In the genomic region with DNA sequence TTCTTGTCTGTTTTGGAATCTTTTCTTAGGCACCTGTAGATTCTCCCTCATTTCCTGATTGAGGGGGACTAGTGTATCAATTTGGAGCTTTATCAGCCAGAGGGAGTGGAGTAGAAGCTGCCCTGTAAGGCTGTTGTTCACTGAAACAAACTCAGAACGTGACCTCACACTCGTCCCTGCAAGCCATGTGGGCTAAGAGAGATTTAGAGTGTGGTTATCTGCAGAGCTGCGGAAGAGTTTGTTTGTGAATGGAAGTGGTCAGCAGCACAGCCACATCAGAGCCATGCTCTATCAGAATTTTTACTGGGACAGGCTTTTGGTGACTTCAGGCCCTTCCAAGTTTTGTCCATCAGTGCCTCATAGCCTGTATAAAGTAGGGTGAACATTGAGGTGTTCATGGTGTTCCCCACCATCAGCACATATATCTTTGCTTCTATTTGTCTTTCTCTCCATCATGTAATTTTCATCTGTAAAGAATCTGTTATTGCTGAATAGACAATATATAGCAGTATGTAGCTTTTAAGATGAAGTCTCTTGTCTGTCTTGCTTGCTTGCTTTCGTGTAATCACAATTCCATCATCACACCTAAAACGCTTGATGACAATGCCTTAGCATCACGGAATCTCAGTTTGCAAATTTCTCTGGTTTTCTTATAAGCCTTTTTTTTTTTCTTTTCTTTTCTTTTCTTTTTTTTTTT, we compare ENCODE assay signal across 17 cellular contexts. TPM values are rescaled to one million over a fixed set of nuclear protein-coding genes. Genes with fewer than 3 reads are reported as not detected.
DNase-seq lines count a peak whose midpoint lies in the region; ATAC-seq, FAIRE-seq and TF ChIP-seq lines count a peak whose summit lies in the region.
"Had no signal": no experiment of that assay in that cellular context is flagged by ENCODE, and none has a peak within 500 bp of the region (broad histone marks: within the 10 kb centered on the region; RNA-seq: fewer than 3 reads in every experiment).

No MANE protein-coding gene starts in this region.

- H3F3A ChIP-seq in GM23338 (replicated peaks; ENCODE audit: low read depth) = no peaks in the 10 kb centered on the region; the same call in 1 of the 2 replicates
- H3F3A ChIP-seq in neural progenitor cell (ENCODE audit: low read depth) = peaks cover 11% of the 10 kb centered on the region

- H3K36me3 ChIP-seq in GM23338 (ENCODE audit: insufficient read depth) (no peaks in the 10 kb centered on the region; the same call in 1 of the 2 replicates), H1 (ENCODE audit: control insufficient read depth in 2 of 4, insufficient read depth in 4 of 4, low read length in 3 of 4) (peaks cover 0 to 13% (median 6%) of the 10 kb centered on the region in 4 experiments; a peak in 3 of 8 replicates), neural progenitor cell (no peaks in the 10 kb centered on the region)

- TF ChIP-seq POLR2A in H1 (IDR thresholded peaks at IDR 0.05; ENCODE audit: control extremely low read depth in 1 of 2, low read depth in 2 of 2, low read length in 2 of 2) = no peak

- no peak overlapping the region for H2BK15ac ChIP-seq in H1 (ENCODE audit: low read length)

- no peaks in the 10 kb centered on the region; a peak in 2 of 4 replicates for H3K9me3 ChIP-seq in H1 (ENCODE audit: insufficient read depth in 2 of 2, low read depth in 1 of 2, low read length in 1 of 2)
- no peaks in the 10 kb centered on the region for H3K9me3 ChIP-seq in neural progenitor cell (ENCODE audit: low read depth)

- H3K4me3 Mint-ChIP-seq in GM23338 (no peak overlapping the region), neural progenitor cell (no peak overlapping the region)
- H3K4me3 Mint-ChIP-seq: CD4-positive, CD25-positive, alpha-beta regulatory T cell had no signal

- H3K9ac ChIP-seq in H1 (replicated peaks in 1 of 4; ENCODE audit: extremely low read depth in 1 of 4, low read depth in 3 of 4, low read length in 3 of 4) (peak overlapping the region in 1 of 4 experiments; percentile 34; a peak in 1 of 7 replicates), neural progenitor cell (no peak overlapping the region)

- H3K4me1 ChIP-seq in GM23338 (ENCODE audit: insufficient read depth) (peaks cover 10% of the 10 kb centered on the region), H1 (replicated peaks in 1 of 4; ENCODE audit: control insufficient read depth in 3 of 4, insufficient read depth in 4 of 4, low read length in 3 of 4) (peaks cover 0 to 7% (median 3%) of the 10 kb centered on the region in 4 experiments; a peak in 3 of 7 replicates), neural progenitor cell (peaks cover 18% of the 10 kb centered on the region)

- H2BK5ac ChIP-seq in H1 (ENCODE audit: low read depth, low read length) = no peak overlapping the region

- H3K27me3 Mint-ChIP-seq in GM23338 (ENCODE audit: insufficient read depth, low read depth, poor library complexity) = peaks cover 2% of the 10 kb centered on the region
- H3K27me3 Mint-ChIP-seq in neural progenitor cell (ENCODE audit: insufficient read depth, low read depth) = no peaks in the 10 kb centered on the region
- H3K27me3 Mint-ChIP-seq: CD4-positive, CD25-positive, alpha-beta regulatory T cell had no signal

- no peak overlapping the region for H4K8ac ChIP-seq in H1 (ENCODE audit: extremely low read depth, insufficient read depth, low read length)

- POLR2A ChIA-PET in H1 (lab: Charles Lee; ENCODE audit: partially characterized antibody) = no interaction called here

- H3K4me1 Mint-ChIP-seq in GM23338 (peaks cover 15% of the 10 kb centered on the region), neural progenitor cell (peaks cover 23% of the 10 kb centered on the region)

- no peak overlapping the region for H3K18ac ChIP-seq in H1 (ENCODE audit: extremely low read depth, low read length)

- H2AFZ ChIP-seq in GM23338 = no peak overlapping the region
- H2AFZ ChIP-seq in H1 (ENCODE audit: low read length) = no peak overlapping the region
- no peak overlapping the region for H2AFZ ChIP-seq in neural progenitor cell (replicated peaks)

- no peaks in the 10 kb centered on the region for H3K23me2 ChIP-seq in H1 (ENCODE audit: low read depth, low read length)

- H3K79me1 ChIP-seq in H1 (ENCODE audit: low read depth, low read length) = peaks cover 5% of the 10 kb centered on the region; the same call in 1 of the 2 replicates

- no peak for DNase-seq in GM23338 (ENCODE audit: low spot score)
- DNase-seq in MV-4-11 (lab: John Stamatoyannopoulos, UW) = peak; percentile 16
- DNase-seq in H1 (ENCODE audit: low read depth in 1 of 2, low spot score in 2 of 2) = no peak
- no peak for DNase-seq in neural progenitor cell (ENCODE audit: low spot score)
- DNase-seq: EL, GF-D8, NCI-H1694, NCI-H2081 treated with DMSO at 0.1 percent for 48 hours, NCI-H2171 treated with DMSO at 0.1 percent for 48 hours, NCI-H446 had no signal

- H2BK120ac ChIP-seq in H1 (replicated peaks; ENCODE audit: low read depth, low read length) = no peak overlapping the region

- no peaks in the 10 kb centered on the region for H3K9me3 Mint-ChIP-seq in GM23338
- no peaks in the 10 kb centered on the region for H3K9me3 Mint-ChIP-seq in neural progenitor cell
- H3K9me3 Mint-ChIP-seq: CD4-positive, CD25-positive, alpha-beta regulatory T cell had no signal

- H3K79me2 ChIP-seq in GM23338 (replicated peaks; ENCODE audit: insufficient read depth) (no peaks in the 10 kb centered on the region; the same call in 1 of the 2 replicates), H1 (ENCODE audit: control insufficient read depth in 1 of 2, insufficient read depth in 2 of 2, low read length in 2 of 2) (no peaks in the 10 kb centered on the region), neural progenitor cell (ENCODE audit: low read depth) (peaks cover 8% of the 10 kb centered on the region)

- no peak overlapping the region for H3K56ac ChIP-seq in H1 (replicated peaks; ENCODE audit: insufficient read length, low read depth, low read length)

- no peak overlapping the region for H3K23ac ChIP-seq in H1 (ENCODE audit: insufficient read length)

- CTCF ChIA-PET in H1 (lab: Charles Lee; ENCODE audit: partially characterized antibody) = interaction anchor here (0.5 to 1.1 kb wide), 4 partner anchors 11 to 221 kb away, joined by 3 read pairs; no protein-coding TSS in a partner anchor

- no peak overlapping the region for H3K14ac ChIP-seq in H1 (ENCODE audit: insufficient read length)

- no peak overlapping the region for H2BK12ac ChIP-seq in H1 (ENCODE audit: low read depth, low read length)

- peak; percentile 66 for FAIRE-seq in H1 (lab: Jason Lieb, UNC)
- FAIRE-seq: H54 had no signal

- H3K36me3 Mint-ChIP-seq in GM23338 (ENCODE audit: low read depth) = peaks cover 22% of the 10 kb centered on the region
- peaks cover 10% of the 10 kb centered on the region for H3K36me3 Mint-ChIP-seq in neural progenitor cell

- H3K4me3 ChIP-seq in GM23338 (no peak overlapping the region), H1 (ENCODE audit: extremely low read depth in 1 of 4, insufficient read depth in 2 of 4, low read depth in 3 of 4, low read length in 4 of 4) (no peak overlapping the region), neural progenitor cell (no peak overlapping the region)

- 73% methylated on average over 6 of the region's 6 CpGs; no CpG with 5 or more reads in 1 of the 2 experiments for WGBS in H1 (ENCODE audit: extremely low coverage in 1 of 2, insufficient coverage in 1 of 2, insufficient read length in 1 of 2, insufficient replicate concordance in 2 of 2, low coverage in 1 of 2, low lambda C conversion rate in 2 of 2, missing lambda C conversion rate in 1 of 2), 2 experiments

- no peak overlapping the region for H3K27ac Mint-ChIP-seq in GM23338
- H3K27ac Mint-ChIP-seq in neural progenitor cell = no peak overlapping the region
- H3K27ac Mint-ChIP-seq: CD4-positive, CD25-positive, alpha-beta regulatory T cell had no signal

- TF ChIP-seq CTCF in GM23338 (conservative IDR thresholded peaks at IDR 0.05; ENCODE audit: low read depth in 2 of 2) (no peak), H1 (IDR thresholded peaks at IDR 0.05; ENCODE audit: control extremely low read depth in 1 of 3, insufficient read depth in 1 of 3, low read depth in 1 of 3, low read length in 3 of 3) (no peak), neural progenitor cell (IDR thresholded peaks at IDR 0.05) (no peak)

- no peak overlapping the region for H4K5ac ChIP-seq in H1 (ENCODE audit: insufficient read length, low read depth, low read length)

- TF ChIP-seq EP300 in H1 (IDR thresholded peaks at IDR 0.05; ENCODE audit: borderline replicate concordance in 1 of 2, low read depth in 2 of 2, low read length in 2 of 2) = no peak

- no peak overlapping the region for H3K4ac ChIP-seq in H1 (replicated peaks; ENCODE audit: insufficient read length, low read depth, low read length)

- H3K9me2 ChIP-seq in GM23338 (ENCODE audit: insufficient read depth) = no peaks in the 10 kb centered on the region

- H4K20me1 ChIP-seq in GM23338 (replicated peaks; ENCODE audit: insufficient read depth) (no peaks in the 10 kb centered on the region; the same call in 1 of the 2 replicates), H1 (replicated peaks in 1 of 2; ENCODE audit: control insufficient read depth in 1 of 2, insufficient read depth in 2 of 2, low read length in 2 of 2) (peaks cover 0 to 5% of the 10 kb centered on the region in 2 experiments), neural progenitor cell (ENCODE audit: low read depth) (peaks cover 10% of the 10 kb centered on the region)

- H3K27ac ChIP-seq in GM23338 (ENCODE audit: low read depth) (peak overlapping the region; percentile 75), H1 (ENCODE audit: low read depth, low read length) (no peak overlapping the region), neural progenitor cell (no peak overlapping the region)
- H3K27ac ChIP-seq: HL-60 had no signal

- H3K4me2 ChIP-seq in GM23338 = peak overlapping the region; percentile 9; the same call in 1 of the 2 replicates
- no peak overlapping the region for H3K4me2 ChIP-seq in H1 (ENCODE audit: insufficient read depth in 1 of 2, low read depth in 2 of 2, low read length in 2 of 2)
- H3K4me2 ChIP-seq in neural progenitor cell = peak overlapping the region; percentile 52

- H3K27me3 ChIP-seq in GM23338 (ENCODE audit: insufficient read depth) (no peaks in the 10 kb centered on the region), H1 (replicated peaks in 1 of 4; ENCODE audit: control insufficient read depth in 3 of 4, extremely low read depth in 1 of 4, insufficient read depth in 3 of 4, low read length in 3 of 4) (no peaks in the 10 kb centered on the region), neural progenitor cell (no peaks in the 10 kb centered on the region)

- ATAC-seq in GM23338 (peak; percentile 31; the same call in 1 of the 3 replicates), GM19463 (IDR thresholded peaks at IDR 0.05; ENCODE audit: unreplicated experiment) (no peak), HG03108 (IDR thresholded peaks at IDR 0.05; ENCODE audit: unreplicated experiment) (no peak), GM19452 (IDR thresholded peaks at IDR 0.05; ENCODE audit: unreplicated experiment) (no peak)
- ATAC-seq: Right ventricle myocardium inferior had no signal

- no peak for TF ChIP-seq RAD21 in H1 (IDR thresholded peaks at IDR 0.05 in 1 of 2, conservative IDR thresholded peaks at IDR 0.05 in 1 of 2; ENCODE audit: low read depth in 2 of 2, low read length in 2 of 2)

- no peak overlapping the region for H2BK20ac ChIP-seq in H1 (ENCODE audit: low read length)

- no peak overlapping the region for H2AK5ac ChIP-seq in H1 (ENCODE audit: low read depth, low read length)

- H4K91ac ChIP-seq in H1 (replicated peaks; ENCODE audit: insufficient read length, low read length) = no peak overlapping the region

RNA-seq across cellular contexts. Expression of a gene that starts 37.0 kb away (rescaled TPM):
- 47.1 and 51.8 TPM in 2 replicates for total RNA-seq in GM23338 (2014; rRNA removed; shearing (Covaris generic))
- polyA plus RNA-seq in GM23338 (2016; fragmentation: Nextera tagmentation; extraction: Ambion mirVana) = 8.9 and 13.4 TPM in 2 replicates
- 54.4 and 55.9 TPM in 2 replicates for total RNA-seq in H1 (2021; fragmentation: NEBNext Ultra II Directional; extraction: Animal tissue kit (Norgen Biotek cat#: 25700))
- polyA plus RNA-seq in H1 (2011; rRNA removed) = 25.0 and 25.6 TPM in 2 replicates
- polyA plus RNA-seq in H1 (2011; cell fraction: cytosol; rRNA removed) = 29.3 TPM
- 80.2 TPM for polyA plus RNA-seq in H1 (2011; cell fraction: nucleus; rRNA removed)
- 29.2 to 38.6 TPM (median 33.3 TPM) in 4 replicates for polyA plus RNA-seq in H1 (2012, experiment 1 of 2)
- 12.9 TPM for polyA plus RNA-seq in H1 (2012, experiment 2 of 2)
- 35.2 TPM for polyA plus RNA-seq in H1 (2013, experiment 1 of 2)
- 31.9 TPM for polyA plus RNA-seq in H1 (2013, experiment 2 of 2)
- polyA minus RNA-seq in H1 (2011; rRNA and poly(A)+ RNA removed) = 75.5 and 85.7 TPM in 2 replicates
- 25.6 TPM for polyA minus RNA-seq in H1 (2011; cell fraction: cytosol; rRNA and poly(A)+ RNA removed)
- polyA minus RNA-seq in H1 (2011; cell fraction: nucleus; rRNA and poly(A)+ RNA removed) = 82.2 TPM
- total RNA-seq in neural progenitor cell (ENCODE audit: low replicate concordance) = 24.8 and 30.9 TPM in 2 replicates

Comparison
In these comparisons a context has a peak if more than half of its experiments do, and no peak if none do; other contexts are left out.
1. H3K4me2 ChIP-seq: peak in GM23338 (single experiment) and neural progenitor cell (single experiment); none in H1 (0 of 2).